ENCODE assay signal across 10 cellular contexts in the genomic region with DNA sequence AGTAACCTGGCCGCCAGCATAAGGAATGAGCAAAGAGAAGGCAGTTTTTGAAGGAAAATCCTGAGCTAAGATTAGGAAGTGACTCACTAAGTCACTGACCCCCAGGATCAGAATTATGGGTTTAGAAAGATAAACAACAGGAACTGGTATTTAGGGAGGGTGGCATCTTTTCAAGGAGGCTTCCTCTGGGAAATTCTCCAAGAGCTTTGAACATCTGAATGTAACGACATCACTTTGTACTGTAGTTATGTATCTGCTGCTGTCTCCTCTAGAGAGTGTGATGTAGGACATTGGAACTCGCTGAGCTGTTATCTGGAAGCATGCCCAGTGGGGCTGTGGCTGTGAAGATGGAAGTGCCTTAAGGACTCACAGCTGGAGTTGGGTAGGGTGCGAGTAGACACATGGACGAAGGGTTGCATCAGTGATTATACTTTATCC.
A peak's percentile ranks its signal among the peaks of the same experiment; 100 is the strongest.
DNase-seq lines count a peak whose midpoint lies in the region; ATAC-seq lines count a peak whose summit lies in the region.
"Had no signal": no experiment of that assay in that cellular context is flagged by ENCODE, and none has a peak within 500 bp of the region (broad histone marks: within the 10 kb centered on the region; RNA-seq: fewer than 3 reads in every experiment).

No MANE protein-coding gene starts in this region.

- no peaks in the 10 kb centered on the region for H3K27me3 ChIP-seq in MG63

- DNase-seq in AG08396 (ENCODE audit: low spot score) (peak; percentile 88), MG63 (peak; percentile 98), dedifferentiated amniotic fluid mesenchymal stem cell (ENCODE audit: extremely low spot score) (peak; percentile 96), NCI-H2196 (lab: John Stamatoyannopoulos, UW; ENCODE audit: unreplicated experiment) (no peak)
- DNase-seq: activated CD4-positive, CD25-positive, alpha-beta regulatory T cell treated with anti-CD3 and anti-CD28 coated beads, Interleukin-2, amount 50 U/mL, for 72 hours; CD8-positive, alpha-beta T cell had no signal

- H3K4me1 ChIP-seq in mesodermal cell (ENCODE audit: control insufficient read depth, insufficient read depth, low read length, poor library complexity, severe bottlenecking): peaks cover 13% of the 10 kb centered on the region

- H3K9me3 ChIP-seq in MG63: no peaks in the 10 kb centered on the region
- no peaks in the 10 kb centered on the region for H3K9me3 ChIP-seq in mesodermal cell (ENCODE audit: control insufficient read depth, low read length)

- H3K27ac ChIP-seq in mesodermal cell (ENCODE audit: low read depth, low read length, severe bottlenecking): peak overlapping the region; percentile 60

- H3K4me3 ChIP-seq in MG63 (no peak overlapping the region), mesodermal cell (ENCODE audit: extremely low read depth, insufficient read depth, low read length, poor library complexity, severe bottlenecking) (no peak overlapping the region)

- no peak for ATAC-seq in HG03039 (IDR thresholded peaks at IDR 0.05; ENCODE audit: unreplicated experiment)
- no peak for ATAC-seq in GM18502 (IDR thresholded peaks at IDR 0.05; ENCODE audit: poor library complexity, unreplicated experiment)
- ATAC-seq in GM19395 (IDR thresholded peaks at IDR 0.05; ENCODE audit: unreplicated experiment): no peak
- ATAC-seq: CD8-positive, alpha-beta T cell had no signal

- H3K36me3 ChIP-seq in MG63 (no peaks in the 10 kb centered on the region), mesodermal cell (ENCODE audit: control insufficient read depth, insufficient read depth, low read length) (no peaks in the 10 kb centered on the region)

- 87 to 93% methylated on average over 2 to 4 of the region's 5 CpGs for WGBS in mesodermal cell (ENCODE audit: insufficient coverage in 2 of 2), 2 experiments
